ENCODE assay signal across 22 cellular contexts in genomic region chr10:44990965-44991364, GRCh38. TPM values are rescaled to one million over a fixed set of nuclear protein-coding genes. Genes with fewer than 3 reads are reported as not detected.
DNase-seq lines count a peak whose midpoint lies in the region; ATAC-seq, FAIRE-seq and TF ChIP-seq lines count a peak whose summit lies in the region.
"Had no signal": no experiment of that assay in that cellular context is flagged by ENCODE, and none has a peak within 500 bp of the region (broad histone marks: within the 10 kb centered on the region; RNA-seq: fewer than 3 reads in every experiment).

No MANE protein-coding gene starts in this region.

- 95 to 98% methylated on average over 6 to 7 of the region's 7 CpGs for WGBS in body of pancreas, 2 donors
- WGBS in psoas muscle, 3 donors: 95 to 98% (median 95%) methylated on average over 7 of the region's 7 CpGs

- 0 out of 2 replicates have a peak, but pooled peaks cover 7% of the 10 kb centered on the region for H3F3A ChIP-seq in GM23338 (replicated peaks; ENCODE audit: low read depth)

- no peak for ATAC-seq in GM23338
- no peak for ATAC-seq in body of pancreas
- no peak for ATAC-seq in psoas muscle
- no peak for ATAC-seq in lower lobe of right lung
- no peak for ATAC-seq in HG03135 (IDR thresholded peaks at IDR 0.05; ENCODE audit: unreplicated experiment)
- ATAC-seq: naive thymus-derived CD4-positive, alpha-beta T cell had no signal

- H3K27ac Mint-ChIP-seq in GM23338: no peak overlapping the region
- H3K27ac Mint-ChIP-seq: activated CD4-positive, alpha-beta T cell treated with anti-CD3 and anti-CD28 coated beads, Interleukin-2, amount 10 ng/mL, durations not matched to agents 7 days and 5 days; activated T-cell treated with anti-CD3 and anti-CD28 coated beads, Interleukin-2, amount 50 U/mL, for 24 hours; dendritic cell treated with granulocyte-macrophage colony-stimulating factor and Interleukin-4, amounts not matched to agents 40 ng/mL and 50 ng/mL, for 4 days; memory B cell; naive thymus-derived CD4-positive, alpha-beta T cell had no signal

- no peaks in the 10 kb centered on the region for H3K79me2 ChIP-seq in GM23338 (replicated peaks; ENCODE audit: insufficient read depth)

- peak overlapping the region; percentile 49 for H3K4me2 ChIP-seq in GM23338

- no peak for TF ChIP-seq POLR2A in body of pancreas (IDR thresholded peaks at IDR 0.05)

- H3K4me3 ChIP-seq in GM23338 (no peak overlapping the region), body of pancreas (no peak overlapping the region), kidney (ENCODE audit: low read length in 2 of 2) (no peak overlapping the region), psoas muscle (no peak overlapping the region), lower lobe of right lung (no peak overlapping the region)
- H3K4me3 ChIP-seq: GM23248, prostate gland, thyroid gland had no signal

- H3K9me3 ChIP-seq in body of pancreas: no peaks in the 10 kb centered on the region
- H3K9me3 ChIP-seq in kidney (ENCODE audit: control insufficient read depth in 1 of 2, low read length in 2 of 2): no peaks in the 10 kb centered on the region
- no peaks in the 10 kb centered on the region for H3K9me3 ChIP-seq in psoas muscle
- no peaks in the 10 kb centered on the region for H3K9me3 ChIP-seq in lower lobe of right lung
- H3K9me3 ChIP-seq: prostate gland, thyroid gland had no signal

- POLR2A ChIA-PET in RWPE1 (lab: Yijun Ruan, JAX; ENCODE audit: low non-redundant PET): no interaction called here

- H3K36me3 Mint-ChIP-seq in GM23338 (ENCODE audit: low read depth): peaks cover 15% of the 10 kb centered on the region
- H3K36me3 Mint-ChIP-seq: CD4-positive, alpha-beta memory T cell; memory B cell; naive thymus-derived CD4-positive, alpha-beta T cell had no signal

- H3K9ac ChIP-seq in kidney (ENCODE audit: low read length in 2 of 2): no peak overlapping the region
- H3K9ac ChIP-seq: GM23248 had no signal

- DNase-seq in GM23338 (ENCODE audit: low spot score) (no peak), body of pancreas (peak in 1 of 4 donors; percentile 7), kidney (peak; percentile 65), psoas muscle (no peak), RWPE1 (ENCODE audit: low spot score) (no peak), lower lobe of right lung (no peak), GOT3 (lab: John Stamatoyannopoulos, UW) (no peak)
- DNase-seq: activated CD4-positive, alpha-beta T cell treated with anti-CD3 and anti-CD28 coated beads, Interleukin-2, amount 10 ng/mL, durations not matched to agents 7 days and 5 days; activated naive CD4-positive, alpha-beta T cell treated with anti-CD3 and anti-CD28 coated beads, Interleukin-2, amount 50 U/mL, for 16 hours; activated T-cell treated with anti-CD3 and anti-CD28 coated beads, Interleukin-2, amount 50 U/mL, for 24 hours; CD4-positive, alpha-beta memory T cell; GM23248; MV-4-11; NCI-H2029 treated with DMSO at 0.1 percent for 48 hours; NCI-H446 treated with DMSO at 0.1 percent for 48 hours; RPMI8226 had no signal

- H3K36me3 ChIP-seq in GM23338 (ENCODE audit: insufficient read depth) (no peaks in the 10 kb centered on the region), body of pancreas (replicated peaks in 1 of 2; ENCODE audit: insufficient read depth in 1 of 2, low read depth in 2 of 2) (no peaks in the 10 kb centered on the region), kidney (ENCODE audit: control insufficient read depth in 1 of 2, insufficient read depth in 2 of 2, low read length in 2 of 2) (peaks cover 26 to 51% of the 10 kb centered on the region in 2 donors), psoas muscle (ENCODE audit: insufficient read depth in 1 of 2, low read depth in 1 of 2) (peaks cover 0 to 55% of the 10 kb centered on the region in 2 donors), lower lobe of right lung (peaks cover 70% of the 10 kb centered on the region)
- H3K36me3 ChIP-seq: prostate gland had no signal

- intact Hi-C loops in body of pancreas (cut with DNase I) (no loop called here), kidney (cut with DNase I) (no loop called here), psoas muscle (cut with DNase I) (no loop called here), lower lobe of right lung (cut with DNase I) (no loop called here)

- no peaks in the 10 kb centered on the region; the same call in 1 of the 2 replicates for H4K20me1 ChIP-seq in GM23338 (replicated peaks; ENCODE audit: insufficient read depth)

- FAIRE-seq in kidney (lab: Jason Lieb, UNC): no peak

- no peaks in the 10 kb centered on the region for H3K9me3 Mint-ChIP-seq in GM23338
- H3K9me3 Mint-ChIP-seq: activated CD4-positive, alpha-beta T cell treated with anti-CD3 and anti-CD28 coated beads, Interleukin-2, amount 10 ng/mL, durations not matched to agents 7 days and 5 days; activated T-cell treated with anti-CD3 and anti-CD28 coated beads, Interleukin-2, amount 50 U/mL, for 24 hours; CD4-positive, alpha-beta memory T cell; dendritic cell treated with granulocyte-macrophage colony-stimulating factor and Interleukin-4, amounts not matched to agents 40 ng/mL and 50 ng/mL, for 4 days; memory B cell; naive thymus-derived CD4-positive, alpha-beta T cell had no signal

- H2AFZ ChIP-seq in GM23338: no peak overlapping the region
- H2AFZ ChIP-seq: GM23248 had no signal

- TF ChIP-seq CTCF in GM23338 (conservative IDR thresholded peaks at IDR 0.05; ENCODE audit: low read depth in 2 of 2) (no peak), body of pancreas (IDR thresholded peaks at IDR 0.05) (no peak), kidney (IDR thresholded peaks at IDR 0.05; ENCODE audit: borderline replicate concordance, extremely low read depth, insufficient read depth) (no peak), psoas muscle (IDR thresholded peaks at IDR 0.05) (no peak), RWPE1 (conservative IDR thresholded peaks at IDR 0.05; ENCODE audit: low read depth) (no peak), lower lobe of right lung (IDR thresholded peaks at IDR 0.05) (no peak)

- H3K27me3 ChIP-seq in GM23338 (ENCODE audit: insufficient read depth): no peaks in the 10 kb centered on the region
- H3K27me3 ChIP-seq in body of pancreas: no peaks in the 10 kb centered on the region
- no peaks in the 10 kb centered on the region for H3K27me3 ChIP-seq in psoas muscle (ENCODE audit: insufficient read depth in 3 of 3, low read length in 2 of 3)
- no peaks in the 10 kb centered on the region for H3K27me3 ChIP-seq in lower lobe of right lung (ENCODE audit: low read depth)
- H3K27me3 ChIP-seq: thyroid gland had no signal

- CTCF ChIA-PET in RWPE1 (lab: Yijun Ruan, JAX): no interaction called here

- H3K4me1 Mint-ChIP-seq in GM23338: peaks cover 71% of the 10 kb centered on the region
- H3K4me1 Mint-ChIP-seq: memory B cell had no signal

- H3K4me3 Mint-ChIP-seq in GM23338: no peak overlapping the region
- H3K4me3 Mint-ChIP-seq: activated CD4-positive, alpha-beta T cell treated with anti-CD3 and anti-CD28 coated beads, Interleukin-2, amount 10 ng/mL, durations not matched to agents 7 days and 5 days; activated T-cell treated with anti-CD3 and anti-CD28 coated beads, Interleukin-2, amount 50 U/mL, for 24 hours; CD4-positive, alpha-beta memory T cell; dendritic cell treated with granulocyte-macrophage colony-stimulating factor and Interleukin-4, amounts not matched to agents 40 ng/mL and 50 ng/mL, for 4 days; memory B cell; naive thymus-derived CD4-positive, alpha-beta T cell had no signal

- H3K27ac ChIP-seq in GM23338 (ENCODE audit: low read depth) (no peak overlapping the region), body of pancreas (peak overlapping the region; percentile 79 to 92 (median 86)), kidney (ENCODE audit: low read depth in 2 of 2, low read length in 2 of 2) (no peak overlapping the region), psoas muscle (peak overlapping the region; percentile 9), RWPE1 (no peak overlapping the region), lower lobe of right lung (no peak overlapping the region)
- H3K27ac ChIP-seq: GM23248 had no signal

- H3K4me1 ChIP-seq in GM23338 (ENCODE audit: insufficient read depth): peaks cover 46% of the 10 kb centered on the region
- H3K4me1 ChIP-seq in body of pancreas: peaks cover 81% of the 10 kb centered on the region
- peaks cover 13 to 19% of the 10 kb centered on the region in 2 donors for H3K4me1 ChIP-seq in kidney (ENCODE audit: control insufficient read depth in 1 of 2, insufficient read depth in 1 of 2, low read depth in 1 of 2, low read length in 2 of 2)
- H3K4me1 ChIP-seq in psoas muscle: peaks cover 23% of the 10 kb centered on the region
- H3K4me1 ChIP-seq in lower lobe of right lung: peaks cover 66% of the 10 kb centered on the region

- H3K9me2 ChIP-seq in GM23338 (ENCODE audit: insufficient read depth): no peaks in the 10 kb centered on the region

- peaks cover 13% of the 10 kb centered on the region for H3K27me3 Mint-ChIP-seq in GM23338 (ENCODE audit: insufficient read depth, low read depth, poor library complexity)
- H3K27me3 Mint-ChIP-seq: dendritic cell treated with granulocyte-macrophage colony-stimulating factor and Interleukin-4, amounts not matched to agents 40 ng/mL and 50 ng/mL, for 4 days had no signal

TF ChIP-seq in GM23338, 12 proteins besides CTCF, POLR2A, EP300 and RAD21 (continues in another document):
- no peak for TF ChIP-seq ZNF114 (CRISPR knock-in tag; IDR thresholded peaks at IDR 0.05)

RNA-seq across cellular contexts. Expression of gene ZNF22, which starts 9.8 kb away (rescaled TPM):
- total RNA-seq in GM23338 (2014; rRNA removed; shearing (Covaris generic)): 38.7 and 40.5 TPM in 2 replicates
- polyA plus RNA-seq in GM23338 (2016; fragmentation: Nextera tagmentation; extraction: Ambion mirVana) (72.8 and 81.8 TPM in 2 replicates), kidney (ENCODE audit: insufficient read depth, low read depth, low replicate concordance) (18.7 TPM), psoas muscle (10 to 100 TPM in 1 of 3 donors, 1 to 10 TPM in 2; 5.9 to 12.8 (median 8.1) TPM)
- total RNA-seq in body of pancreas (10 to 100 TPM; 12.9 to 30.4 TPM), kidney (24.5 TPM), psoas muscle (10 to 100 TPM; 11.2 to 15.9 (median 14.3) TPM), lower lobe of right lung (22.1 TPM)

RNA-seq across cellular contexts. Expression of gene DEPP1, which starts 12.4 kb away (rescaled TPM):
- total RNA-seq in GM23338 (2014; rRNA removed; shearing (Covaris generic)): 0.12 and 1.3 TPM in 2 replicates
- polyA plus RNA-seq in GM23338 (2016; fragmentation: Nextera tagmentation; extraction: Ambion mirVana) (0.37 TPM in 2 replicates), kidney (ENCODE audit: insufficient read depth, low read depth, low replicate concordance) (44.4 TPM), psoas muscle (100 to 1,000 TPM in 1 of 3 donors, 10 to 100 TPM in 2; 53.6 to 102 (median 79.3) TPM)
- total RNA-seq in body of pancreas (100 to 1,000 TPM; 226 to 230 TPM), kidney (146 TPM), psoas muscle (10 to 100 TPM; 28.2 to 37.4 (median 36.8) TPM), lower lobe of right lung (108 TPM)
- total RNA-seq: CD4-positive, alpha-beta memory T cell had no signal
- polyA plus RNA-seq: CD4-positive, alpha-beta memory T cell had no signal

RNA-seq across cellular contexts. Expression of gene RASSF4, which starts 31.4 kb away (rescaled TPM):
- 10.3 and 12.4 TPM in 2 replicates for total RNA-seq in GM23338 (2014; rRNA removed; shearing (Covaris generic))
- polyA plus RNA-seq in GM23338 (2016; fragmentation: Nextera tagmentation; extraction: Ambion mirVana): 13.6 and 17.8 TPM in 2 replicates
- total RNA-seq in body of pancreas: 10 to 100 TPM; 44.5 to 50.8 TPM
- 76.4 TPM for total RNA-seq in kidney
- 83.1 TPM for polyA plus RNA-seq in kidney (ENCODE audit: insufficient read depth, low read depth, low replicate concordance)
- total RNA-seq in psoas muscle: 10 to 100 TPM; 15.2 to 44.0 (median 30.5) TPM
- 10 to 100 TPM; 11.1 to 18.9 (median 17.0) TPM for polyA plus RNA-seq in psoas muscle
- 49.0 TPM for total RNA-seq in lower lobe of right lung

Comparison
In these comparisons a context has a peak if more than half of its experiments do, and no peak if none do; other contexts are left out.
1. H3K27ac ChIP-seq: peak in body of pancreas (4 of 4) and psoas muscle (single experiment); none in GM23338 (single experiment), kidney (0 of 2), RWPE1 (single experiment) and lower lobe of right lung (single experiment).
2. RNA of gene DEPP1, which starts 12.4 kb away (total RNA-seq): 226 to 230 TPM in body of pancreas, 146 TPM in kidney (single experiment), 108 TPM in lower lobe of right lung (single experiment) and 28.2 to 37.4 TPM in psoas muscle; 0.12 to 1.3 TPM in GM23338; every median in the first group is over 10 times any median in the second.